Comparison of ENCODE assay signal across 12 cellular contexts in genomic region chr10:102783541-102783930, GRCh38. TPM values are rescaled to one million over a fixed set of nuclear protein-coding genes. Genes with fewer than 3 reads are reported as not detected.
A peak's percentile ranks its signal among the peaks of the same experiment; 100 is the strongest.
DNase-seq lines count a peak whose midpoint lies in the region; ATAC-seq, FAIRE-seq and TF ChIP-seq lines count a peak whose summit lies in the region.
"Had no signal": no experiment of that assay in that cellular context is flagged by ENCODE, and none has a peak within 500 bp of the region (broad histone marks: within the 10 kb centered on the region; RNA-seq: fewer than 3 reads in every experiment).

No MANE protein-coding gene starts in this region.

- 4 to 30% (median 10%) methylated on average over 2 of the region's 2 CpGs for WGBS in heart left ventricle, 4 donors
- 53 to 57% (median 55%) methylated on average over 2 of the region's 2 CpGs for WGBS in ovary, 3 donors

- H3K27ac ChIP-seq in ACC112 (ENCODE audit: low read depth, low read length) (peak overlapping the region; percentile 96), astrocyte (ENCODE audit: low read depth, low read length) (peak overlapping the region; percentile 74), heart left ventricle (peak overlapping the region; percentile 77 to 99 (median 94)), ovary (peak overlapping the region; percentile 57 to 89)

- peaks cover 72% of the 10 kb centered on the region for H4K20me1 ChIP-seq in astrocyte (ENCODE audit: insufficient read depth, low read length)

- H3K27me3 ChIP-seq in ACC112 (ENCODE audit: insufficient read depth, low read length) (no peaks in the 10 kb centered on the region), astrocyte (ENCODE audit: insufficient read depth, low read length) (no peaks in the 10 kb centered on the region), heart left ventricle (no peaks in the 10 kb centered on the region), ovary (no peaks in the 10 kb centered on the region), HAP-1 (ENCODE audit: low read depth) (no peaks in the 10 kb centered on the region)

- peaks cover 50% of the 10 kb centered on the region for H3K4me1 Mint-ChIP-seq in astrocyte (ENCODE audit: low read depth, unreplicated experiment)

- peak overlapping the region; percentile 51 for H3K27ac Mint-ChIP-seq in astrocyte (ENCODE audit: unreplicated experiment)

- no peaks in the 10 kb centered on the region for H3K36me3 ChIP-seq in ACC112 (ENCODE audit: insufficient read depth, low read length)
- H3K36me3 ChIP-seq in astrocyte (ENCODE audit: insufficient read depth, low read length), result no peaks in the 10 kb centered on the region
- no peaks in the 10 kb centered on the region for H3K36me3 ChIP-seq in heart left ventricle
- H3K36me3 ChIP-seq in ovary, result no peaks in the 10 kb centered on the region
- H3K36me3 ChIP-seq in HAP-1 (replicated peaks), result no peaks in the 10 kb centered on the region

- no peaks in the 10 kb centered on the region for H3K27me3 Mint-ChIP-seq in astrocyte (ENCODE audit: low read depth, unreplicated experiment)

- TF ChIP-seq POLR2A in heart left ventricle (IDR thresholded peaks at IDR 0.05) (no peak), ovary (IDR thresholded peaks at IDR 0.05) (no peak)

- intact Hi-C loops in heart left ventricle (cut with DNase I) (loop anchor here in 1 of 10 donors (10.0 kb wide), 1 partner anchor 139 kb away; the partner anchor contains the start of gene TRIM8), ovary (cut with DNase I) (no loop called here)

- H3K79me2 ChIP-seq in ACC112 (ENCODE audit: control insufficient read depth, insufficient read depth, low read length, unreplicated experiment) (peaks cover 61% of the 10 kb centered on the region), astrocyte (ENCODE audit: insufficient read depth, low read length) (peaks cover 69% of the 10 kb centered on the region)

- H3K4me3 ChIP-seq in ACC112 (ENCODE audit: low read depth, low read length) (peak overlapping the region; percentile 60), astrocyte (ENCODE audit: insufficient read depth, low read depth, low read length) (no peak overlapping the region), heart left ventricle (peak overlapping the region in 8 of 12 donors; percentile 1 to 33 (median 13)), ovary (peak overlapping the region; percentile 4), HAP-1 (no peak overlapping the region)

- H2AFZ ChIP-seq in ACC112 (ENCODE audit: low read length, unreplicated experiment) (no peak overlapping the region), astrocyte (ENCODE audit: low read depth, low read length) (no peak overlapping the region)

- DNase-seq in astrocyte (ENCODE audit: low read depth), result no peak
- DNase-seq in heart left ventricle, result no peak
- no peak for DNase-seq in ovary
- no peak for DNase-seq in HAP-1 (ENCODE audit: low spot score in 2 of 2)
- DNase-seq in kidney glomerular epithelial cell (lab: John Stamatoyannopoulos, UW), result no peak
- DNase-seq in dermis blood vessel endothelial cell, result no peak
- no peak for DNase-seq in stimulated activated CD8-positive, alpha-beta memory T cell treated with anti-CD3 and anti-CD28 coated beads, Interleukin-4, amount 100 ng/mL, for 48 hours
- DNase-seq: stimulated activated CD4-positive, alpha-beta T cell treated with anti-CD3 and anti-CD28 coated beads, Interleukin-2, amount 100 ng/mL, for 24 hours had no signal

- H3K4me2 ChIP-seq in astrocyte (ENCODE audit: low read length), result peak overlapping the region; percentile 71

- TF ChIP-seq CTCF in astrocyte (IDR thresholded peaks at IDR 0.05; ENCODE audit: insufficient read depth, low read depth, low read length) (no peak), heart left ventricle (IDR thresholded peaks at IDR 0.05) (peak in 2 of 12 donors; percentile 8 to 13), ovary (IDR thresholded peaks at IDR 0.05) (no peak)

- H3K9ac ChIP-seq in astrocyte (ENCODE audit: low read length), result peak overlapping the region; percentile 60

- peaks cover 58% of the 10 kb centered on the region for H3K4me1 ChIP-seq in ACC112 (ENCODE audit: control insufficient read depth, insufficient read depth, low read length, unreplicated experiment)
- H3K4me1 ChIP-seq in astrocyte (ENCODE audit: insufficient read depth, low read length), result peaks cover 43% of the 10 kb centered on the region
- peaks cover 32 to 95% (median 86%) of the 10 kb centered on the region in 12 donors for H3K4me1 ChIP-seq in heart left ventricle
- H3K4me1 ChIP-seq in ovary (ENCODE audit: insufficient read depth), result peaks cover 31% of the 10 kb centered on the region
- H3K4me1 ChIP-seq in HAP-1, result no peaks in the 10 kb centered on the region; the same call in 1 of the 2 replicates

- no peak for FAIRE-seq in astrocyte (lab: Jason Lieb, UNC)

- peaks cover 5% of the 10 kb centered on the region for H3K36me3 Mint-ChIP-seq in astrocyte (ENCODE audit: low read depth, unreplicated experiment)

- H3K9me3 ChIP-seq in astrocyte (ENCODE audit: insufficient read depth, low read depth, low read length), result no peaks in the 10 kb centered on the region
- no peaks in the 10 kb centered on the region for H3K9me3 ChIP-seq in heart left ventricle
- no peaks in the 10 kb centered on the region for H3K9me3 ChIP-seq in ovary
- H3K9me3 ChIP-seq in HAP-1, result no peaks in the 10 kb centered on the region

- peak overlapping the region; percentile 24 for H3K4me3 Mint-ChIP-seq in astrocyte (ENCODE audit: unreplicated experiment)

- H3K9me3 Mint-ChIP-seq in astrocyte (ENCODE audit: unreplicated experiment), result no peaks in the 10 kb centered on the region

- no peak for TF ChIP-seq EP300 in ovary (IDR thresholded peaks at IDR 0.05)

- ATAC-seq in heart left ventricle, result peak in 3 of 4 donors; percentile 18 to 39 (median 38)
- ATAC-seq: HCT116 had no signal

- in situ Hi-C loops in HAP-1 (cut with MboI; ENCODE audit: low sequenced_read_pairs), result no loop called here

RNA-seq across cellular contexts. Expression of gene WBP1L, which starts 39.8 kb away (rescaled TPM):
- total RNA-seq in astrocyte (73.6 and 75.7 TPM in 2 replicates), heart left ventricle (10 to 100 TPM; 18.5 to 75.1 (median 27.6) TPM), ovary (10 to 100 TPM; 45.5 to 71.8 (median 51.3) TPM), dermis blood vessel endothelial cell (73.9 and 103 TPM in 2 replicates)
- polyA plus RNA-seq in heart left ventricle (10 to 100 TPM; 10.7 to 28.5 TPM), ovary (10 to 100 TPM; 40.6 to 46.5 TPM)

RNA-seq across cellular contexts. Expression of gene CYP17A1, which starts 53.7 kb away (rescaled TPM):
- total RNA-seq in astrocyte (not detected in 2 replicates), heart left ventricle (under 1 TPM in 1 of 9 donors, not detected in 8; 0.25 TPM), ovary (10 to 100 TPM in 2 of 7 donors, 1 to 10 TPM in 1, under 1 TPM in 3, not detected in 1; 0.40 to 32.1 (median 1.0) TPM), dermis blood vessel endothelial cell (not detected in 2 replicates)
- polyA plus RNA-seq in heart left ventricle (not detected), ovary (100 to 1,000 TPM in 1 of 2 donors, 10 to 100 TPM in 1; 30.8 to 348 TPM)
- total RNA-seq: lung microvascular endothelial cell, temporal lobe had no signal

Comparison
In these comparisons a context has a peak if more than half of its experiments do, and no peak if none do; other contexts are left out.
1. H3K4me3 ChIP-seq: peak in ACC112 (single experiment), heart left ventricle (8 of 12) and ovary (single experiment); none in astrocyte (single experiment) and HAP-1 (single experiment).
2. Peak in every context shown above with its lines, with median percentiles within 50 percentile points of each other: H3K27ac ChIP-seq.